Comparison of ENCODE assay signal across 9 cellular contexts in genomic region chr3:111668912-111669488, GRCh38. TPM values are rescaled to one million over a fixed set of nuclear protein-coding genes. Genes with fewer than 3 reads are reported as not detected.
DNase-seq lines count a peak whose midpoint lies in the region; ATAC-seq and TF ChIP-seq lines count a peak whose summit lies in the region.
"Had no signal": no experiment of that assay in that cellular context is flagged by ENCODE, and none has a peak within 500 bp of the region (broad histone marks: within the 10 kb centered on the region; RNA-seq: fewer than 3 reads in every experiment).

No MANE protein-coding gene starts in this region.

- no peaks in the 10 kb centered on the region for H3K27me3 Mint-ChIP-seq in activated naive CD8-positive, alpha-beta T cell treated with anti-CD3 and anti-CD28 coated beads for 36 hours

- peak; percentile 51 to 87 (median 75) for TF ChIP-seq CTCF in heart right ventricle (IDR thresholded peaks at IDR 0.05)

- peak; percentile 65 for DNase-seq in AG20443 (ENCODE audit: low spot score)
- DNase-seq in NCI-H446 treated with DMSO at 0.1 percent for 48 hours (lab: John Stamatoyannopoulos, UW), result peak; percentile 20
- no peak for DNase-seq in activated naive CD8-positive, alpha-beta T cell treated with anti-CD3 and anti-CD28 coated beads for 36 hours
- no peak for DNase-seq in heart right ventricle
- no peak for DNase-seq in sciatic nerve (ENCODE audit: low spot score)

- intact Hi-C loops in heart right ventricle (cut with DNase I), result loop anchor here in 6 of 10 donors (1.0 to 10.0 kb wide), 9 partner anchors 48 to 376 kb away; no protein-coding TSS in a partner anchor
- intact Hi-C loops in sciatic nerve (cut with DNase I), result no loop called here

- H3K4me1 Mint-ChIP-seq in activated naive CD8-positive, alpha-beta T cell treated with anti-CD3 and anti-CD28 coated beads for 36 hours, result peaks cover 75% of the 10 kb centered on the region

- no peak overlapping the region for H3K4me3 Mint-ChIP-seq in activated naive CD8-positive, alpha-beta T cell treated with anti-CD3 and anti-CD28 coated beads for 36 hours

- 29 to 37% methylated on average over 5 of the region's 5 CpGs for WGBS in heart right ventricle, 2 donors

- H3K9me3 ChIP-seq in heart right ventricle, result peaks cover 0 to 3% (median 0%) of the 10 kb centered on the region in 11 donors

- H3K36me3 Mint-ChIP-seq in activated naive CD8-positive, alpha-beta T cell treated with anti-CD3 and anti-CD28 coated beads for 36 hours, result peaks cover 27% of the 10 kb centered on the region

- peaks cover 0 to 30% (median 3%) of the 10 kb centered on the region in 9 donors for H3K4me1 ChIP-seq in heart right ventricle

- H3K4me3 ChIP-seq in heart right ventricle, result no peak overlapping the region
- H3K4me3 ChIP-seq: skin epidermis had no signal

- peak; percentile 36 for ATAC-seq in GM18498 (IDR thresholded peaks at IDR 0.05; ENCODE audit: unreplicated experiment)
- ATAC-seq in HG03354 (IDR thresholded peaks at IDR 0.05; ENCODE audit: poor library complexity, severe bottlenecking, unreplicated experiment), result peak; percentile 53
- peak; percentile 53 to 90 (median 86) for ATAC-seq in heart right ventricle
- ATAC-seq in sciatic nerve, result peak; percentile 85
- no peak for ATAC-seq in GM18870 (IDR thresholded peaks at IDR 0.05; ENCODE audit: unreplicated experiment)

- no peaks in the 10 kb centered on the region for H3K27me3 ChIP-seq in heart right ventricle

- H3K36me3 ChIP-seq in heart right ventricle, result no peaks in the 10 kb centered on the region

- peak overlapping the region; percentile 82 for H3K27ac Mint-ChIP-seq in activated naive CD8-positive, alpha-beta T cell treated with anti-CD3 and anti-CD28 coated beads for 36 hours

- H3K9me3 Mint-ChIP-seq in activated naive CD8-positive, alpha-beta T cell treated with anti-CD3 and anti-CD28 coated beads for 36 hours, result peaks cover 18% of the 10 kb centered on the region

- H3K27ac ChIP-seq in heart right ventricle, result peak overlapping the region in 4 of 10 donors; percentile 3 to 20 (median 8)

RNA-seq across cellular contexts. Expression of gene PLCXD2, which starts 5.5 kb away (rescaled TPM):
- 1 to 10 TPM; 8.1 to 8.5 TPM for total RNA-seq in activated naive CD8-positive, alpha-beta T cell treated with anti-CD3 and anti-CD28 coated beads for 36 hours
- total RNA-seq in heart right ventricle (10 to 100 TPM in 2 of 10 donors, 1 to 10 TPM in 7, under 1 TPM in 1; 0.96 to 19.7 (median 3.2) TPM), sciatic nerve (1.0 TPM)
- polyA plus RNA-seq in heart right ventricle, result 1 to 10 TPM; 2.4 to 3.6 TPM

Comparison
In these comparisons a context has a peak if more than half of its experiments do, and no peak if none do; other contexts are left out.
1. DNase-seq: peak in AG20443 (single experiment) and NCI-H446 treated with DMSO at 0.1 percent for 48 hours (single experiment); none in activated naive CD8-positive, alpha-beta T cell treated with anti-CD3 and anti-CD28 coated beads for 36 hours (single experiment), heart right ventricle (0 of 2) and sciatic nerve (single experiment).